24 cellular contexts compared by ENCODE assay signal in the genomic region with DNA sequence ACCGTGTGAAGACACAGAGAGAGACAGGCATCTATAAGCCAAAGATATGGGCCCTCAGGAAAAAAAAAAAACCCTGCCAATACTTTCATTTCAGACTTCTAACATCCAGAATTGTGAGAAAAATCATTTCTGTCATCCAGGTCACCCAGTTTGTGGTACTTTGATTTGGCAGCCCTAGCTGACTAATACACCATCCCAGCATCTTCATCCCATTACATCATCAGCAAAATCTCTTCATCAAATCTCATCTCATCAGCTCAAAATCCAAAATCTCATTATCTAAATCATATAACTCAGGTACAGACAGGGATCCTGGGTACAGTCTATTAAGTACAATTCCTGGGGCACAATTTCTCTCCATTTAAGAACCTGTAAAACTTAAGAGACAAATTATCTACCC. TPM values are rescaled to one million over a fixed set of nuclear protein-coding genes. Genes with fewer than 3 reads are reported as not detected.
"Had no signal": no experiment of that assay in that cellular context is flagged by ENCODE, and none has a peak within 500 bp of the region (broad histone marks: within the 10 kb centered on the region; RNA-seq: fewer than 3 reads in every experiment).

No MANE protein-coding gene starts in this region.

- ATAC-seq: activated T-cell treated with anti-CD3 and anti-CD28 coated beads, Interleukin-2, amount 50 U/mL, for 4 hours; Right ventricle myocardium inferior; T-cell had no signal

- H3K27ac ChIP-seq: SK-N-MC had no signal

- H3K27ac Mint-ChIP-seq: activated CD4-positive, alpha-beta memory T cell treated with anti-CD3 and anti-CD28 coated beads for 36 hours; activated CD4-positive, alpha-beta T cell treated with anti-CD3 and anti-CD28 coated beads, Interleukin-2, amount 10 ng/mL, durations not matched to agents 7 days and 5 days; activated naive CD4-positive, alpha-beta T cell treated with anti-CD3 and anti-CD28 coated beads for 36 hours; activated naive CD8-positive, alpha-beta T cell; T-cell had no signal

- H3K4me3 ChIP-seq: SK-N-MC had no signal

- H3K27me3 Mint-ChIP-seq: activated CD4-positive, alpha-beta T cell treated with anti-CD3 and anti-CD28 coated beads, Interleukin-2, amount 10 ng/mL, durations not matched to agents 7 days and 5 days had no signal

- H3K4me3 Mint-ChIP-seq: activated CD4-positive, alpha-beta memory T cell treated with anti-CD3 and anti-CD28 coated beads for 36 hours; activated CD4-positive, alpha-beta T cell treated with anti-CD3 and anti-CD28 coated beads, Interleukin-2, amount 10 ng/mL, durations not matched to agents 7 days and 5 days; activated naive CD4-positive, alpha-beta T cell treated with anti-CD3 and anti-CD28 coated beads for 36 hours; activated naive CD8-positive, alpha-beta T cell; activated T-cell treated with anti-CD3 and anti-CD28 coated beads, Interleukin-2, amount 50 U/mL, for 4 hours; T-cell had no signal

- H3K36me3 Mint-ChIP-seq: activated CD4-positive, alpha-beta memory T cell treated with anti-CD3 and anti-CD28 coated beads for 36 hours; activated naive CD8-positive, alpha-beta T cell; T-cell had no signal

- H3K4me1 Mint-ChIP-seq: activated CD4-positive, alpha-beta T cell treated with anti-CD3 and anti-CD28 coated beads, Interleukin-2, amount 10 ng/mL, durations not matched to agents 7 days and 5 days; T-cell had no signal

- DNase-seq: activated CD4-positive, alpha-beta memory T cell treated with anti-CD3 and anti-CD28 coated beads for 36 hours; activated CD4-positive, alpha-beta T cell treated with anti-CD3 and anti-CD28 coated beads, Interleukin-2, amount 10 ng/mL, durations not matched to agents 7 days and 5 days; activated CD4-positive, CD25-positive, alpha-beta regulatory T cell; activated CD8-positive, alpha-beta memory T cell treated with anti-CD3 and anti-CD28 coated beads for 24 hours; activated gamma-delta T cell; activated naive CD4-positive, alpha-beta T cell treated with anti-CD3 and anti-CD28 coated beads for 36 hours; activated T-cell treated with anti-CD3 and anti-CD28 coated beads, Interleukin-2, amount 50 U/mL, for 4 hours; central memory CD4-positive, alpha-beta T cell; KG1; MV-4-11; NCI-H1092 treated with DMSO at 0.1 percent for 48 hours; NCI-H1417 treated with DMSO at 0.1 percent for 48 hours; NCI-H1694; NCI-H2081; NCI-H510A treated with DMSO at 0.1 percent for 48 hours; T-cell; T-helper 2 cell; T1000 had no signal

- H3K9me3 Mint-ChIP-seq: activated CD4-positive, alpha-beta memory T cell treated with anti-CD3 and anti-CD28 coated beads for 36 hours; activated CD4-positive, alpha-beta T cell treated with anti-CD3 and anti-CD28 coated beads, Interleukin-2, amount 10 ng/mL, durations not matched to agents 7 days and 5 days; activated naive CD4-positive, alpha-beta T cell treated with anti-CD3 and anti-CD28 coated beads for 36 hours; activated T-cell treated with anti-CD3 and anti-CD28 coated beads, Interleukin-2, amount 50 U/mL, for 4 hours; T-cell had no signal

RNA-seq across cellular contexts. Expression of a gene that starts 51.9 kb away (rescaled TPM):
- total RNA-seq: activated CD4-positive, alpha-beta memory T cell treated with anti-CD3 and anti-CD28 coated beads for 36 hours; activated CD4-positive, alpha-beta T cell treated with anti-CD3 and anti-CD28 coated beads, Interleukin-2, amount 10 ng/mL, durations not matched to agents 7 days and 5 days; activated naive CD4-positive, alpha-beta T cell treated with anti-CD3 and anti-CD28 coated beads for 36 hours; activated T-cell treated with anti-CD3 and anti-CD28 coated beads, Interleukin-2, amount 50 U/mL, for 4 hours; chondrocyte; LHCN-M2; MCF 10A; Right ventricle myocardium inferior; T-cell had no signal
